7 cellular contexts compared by ENCODE assay signal in genomic region chr5:166942948-166943347, GRCh38. TPM values are rescaled to one million over a fixed set of nuclear protein-coding genes. Genes with fewer than 3 reads are reported as not detected.
"Had no signal": no experiment of that assay in that cellular context is flagged by ENCODE, and none has a peak within 500 bp of the region (broad histone marks: within the 10 kb centered on the region; RNA-seq: fewer than 3 reads in every experiment).

No MANE protein-coding gene starts in this region.

- H3K4me3 ChIP-seq: K562 had no signal

- ATAC-seq: HepG2, K562 had no signal

- DNase-seq: IMR-90, KBM-7, KG1 had no signal

- H3K27ac ChIP-seq: HL-60 had no signal

RNA-seq across cellular contexts. Expression of gene TENM2, which starts 35.9 kb away (rescaled TPM):
- polyA plus RNA-seq: HepG2, IgD-negative memory B cell, K562 had no signal
